ENCODE assay signal across 12 cellular contexts in genomic region chr2:160431441-160431840, GRCh38.
A peak's percentile ranks its signal among the peaks of the same experiment; 100 is the strongest.
DNase-seq lines count a peak whose midpoint lies in the region; ATAC-seq and TF ChIP-seq lines count a peak whose summit lies in the region.
"Had no signal": no experiment of that assay in that cellular context is flagged by ENCODE, and none has a peak within 500 bp of the region (broad histone marks: within the 10 kb centered on the region; RNA-seq: fewer than 3 reads in every experiment).

No MANE protein-coding gene starts in this region.

- H3K9me3 ChIP-seq in Peyer's patch (peaks cover 0 to 3% (median 0%) of the 10 kb centered on the region in 4 donors), upper lobe of right lung (no peaks in the 10 kb centered on the region)
- H3K9me3 ChIP-seq: BE2C had no signal

- TF ChIP-seq POLR2A in NB4 (IDR thresholded peaks at IDR 0.05; ENCODE audit: extremely low read depth, insufficient read length) (no peak), Peyer's patch (IDR thresholded peaks at IDR 0.05) (no peak)

- H3K4me3 ChIP-seq in NB4 (ENCODE audit: low read depth, low read length) (no peak overlapping the region), fibroblast of the aortic adventitia (ENCODE audit: low read depth, low read length) (no peak overlapping the region), Peyer's patch (no peak overlapping the region), upper lobe of right lung (no peak overlapping the region)
- H3K4me3 ChIP-seq: K562 had no signal

- H3K4me1 ChIP-seq in Peyer's patch (peaks cover 0 to 6% (median 0%) of the 10 kb centered on the region in 4 donors), upper lobe of right lung (peaks cover 54% of the 10 kb centered on the region)

- DNase-seq in NB4 (ENCODE audit: low read depth) (peak; percentile 76), fibroblast of the aortic adventitia (ENCODE audit: low read depth) (peak; percentile 62), retina (no peak), NCI-H1417 treated with DMSO at 0.1 percent for 48 hours (lab: John Stamatoyannopoulos, UW) (no peak), Peyer's patch (no peak), upper lobe of right lung (no peak)
- DNase-seq: BE2C, caudate nucleus, nephron progenitor cell had no signal

- no peaks in the 10 kb centered on the region for H3K27me3 ChIP-seq in Peyer's patch
- no peaks in the 10 kb centered on the region for H3K27me3 ChIP-seq in upper lobe of right lung
- H3K27me3 ChIP-seq: BE2C had no signal

- TF ChIP-seq CTCF in NB4 (IDR thresholded peaks at IDR 0.05; ENCODE audit: low read depth, low read length) (no peak), fibroblast of the aortic adventitia (IDR thresholded peaks at IDR 0.05; ENCODE audit: insufficient read depth, low read length) (no peak), Peyer's patch (IDR thresholded peaks at IDR 0.05) (no peak), upper lobe of right lung (IDR thresholded peaks at IDR 0.05) (no peak)

- intact Hi-C loops in upper lobe of right lung (cut with DNase I), result no loop called here

- ATAC-seq in GM18519 (IDR thresholded peaks at IDR 0.05; ENCODE audit: low FRiP score, unreplicated experiment) (peak; percentile 50), HG02852 (IDR thresholded peaks at IDR 0.05; ENCODE audit: unreplicated experiment) (peak; percentile 50), upper lobe of right lung (no peak)
- ATAC-seq: K562 had no signal

- no peak overlapping the region for H3K27ac ChIP-seq in Peyer's patch
- no peak overlapping the region for H3K27ac ChIP-seq in upper lobe of right lung

- H3K36me3 ChIP-seq in Peyer's patch (no peaks in the 10 kb centered on the region), upper lobe of right lung (no peaks in the 10 kb centered on the region)

Comparison
In these comparisons a context has a peak if more than half of its experiments do, and no peak if none do; other contexts are left out.
1. DNase-seq: peak in NB4 (single experiment) and fibroblast of the aortic adventitia (single experiment); none in retina (single experiment), NCI-H1417 treated with DMSO at 0.1 percent for 48 hours (single experiment), Peyer's patch (0 of 3) and upper lobe of right lung (single experiment).